ENCODE assay signal across 15 cellular contexts in genomic region chr16:86201746-86202145, GRCh38.
DNase-seq lines count a peak whose midpoint lies in the region; ATAC-seq and TF ChIP-seq lines count a peak whose summit lies in the region.
"Had no signal": no experiment of that assay in that cellular context is flagged by ENCODE, and none has a peak within 500 bp of the region (broad histone marks: within the 10 kb centered on the region; RNA-seq: fewer than 3 reads in every experiment).

No MANE protein-coding gene starts in this region.

- no TSS peak for BruUV-seq in IMR-90 (replicated peaks; lab: Mats Ljungman, UMichigan)

- H3K27me3 ChIP-seq in IMR-90 (ENCODE audit: control insufficient read depth, insufficient read depth, low read length) (no peaks in the 10 kb centered on the region), esophagus (ENCODE audit: control insufficient read depth in 1 of 2, insufficient read depth in 2 of 2, low read length in 2 of 2) (peaks cover 0 to 5% of the 10 kb centered on the region in 2 donors), muscle layer of colon (ENCODE audit: control insufficient read depth in 1 of 2, insufficient read depth in 2 of 2, low read length in 2 of 2) (no peaks in the 10 kb centered on the region), upper lobe of left lung (peaks cover 0 to 6% (median 0%) of the 10 kb centered on the region in 4 donors)

- WGBS in IMR-90 (ENCODE audit: extremely low coverage in 2 of 2, insufficient read length in 1 of 2), 2 experiments = no CpG with 5 or more reads among the region's 10 CpGs
- WGBS in esophagus, 2 donors = 48 to 62% methylated on average over 10 of the region's 10 CpGs
- 57 to 62% methylated on average over 7 to 10 of the region's 10 CpGs for WGBS in upper lobe of left lung, 2 donors

- no peak overlapping the region for H3K18ac ChIP-seq in IMR-90 (ENCODE audit: low read depth, low read length)

- H3K36me3 ChIP-seq in IMR-90 (ENCODE audit: control insufficient read depth, insufficient read depth, low read length) (no peaks in the 10 kb centered on the region), esophagus (ENCODE audit: control insufficient read depth in 2 of 2, insufficient read depth in 2 of 2, low read length in 1 of 2) (no peaks in the 10 kb centered on the region), muscle layer of colon (ENCODE audit: insufficient read depth, low read length) (no peaks in the 10 kb centered on the region), upper lobe of left lung (no peaks in the 10 kb centered on the region)

- CTCF ChIA-PET in IMR-90 (lab: Yijun Ruan, JAX) = no interaction called here

- peak overlapping the region; percentile 69; the same call in 1 of the 2 replicates for H3K4ac ChIP-seq in IMR-90 (ENCODE audit: low read depth, low read length)

- DNase-seq in IMR-90 (no peak), upper lobe of left lung (no peak), COLO668 (lab: John Stamatoyannopoulos, UW; ENCODE audit: unreplicated experiment) (no peak), SHP77 treated with DMSO at 0.1 percent for 48 hours (lab: John Stamatoyannopoulos, UW) (no peak)
- DNase-seq: NCI-H1105 treated with DMSO at 0.1 percent for 48 hours, NCI-H2029, NCI-H2171, NCI-H446 treated with DMSO at 0.1 percent for 48 hours, OCI-M1 had no signal

- no peak overlapping the region for H3K4me2 ChIP-seq in IMR-90 (ENCODE audit: low read depth, low read length)

- H2BK15ac ChIP-seq in IMR-90 (ENCODE audit: low read depth, low read length) = no peak overlapping the region; the same call in 2 of the 3 replicates

- no peak overlapping the region for H3K56ac ChIP-seq in IMR-90 (ENCODE audit: extremely low read depth, insufficient read depth, low read length)

- no peak overlapping the region for H2BK5ac ChIP-seq in IMR-90 (ENCODE audit: low read depth, low read length, poor library complexity, severe bottlenecking)

- no peak overlapping the region for H4K8ac ChIP-seq in IMR-90 (ENCODE audit: low read depth in 2 of 2, low read length in 2 of 2)

- H3K4me3 ChIP-seq in IMR-90 (ENCODE audit: insufficient read depth, low read depth, low read length) (no peak overlapping the region), esophagus (ENCODE audit: low read depth in 1 of 2, low read length in 2 of 2) (no peak overlapping the region), muscle layer of colon (ENCODE audit: low read depth in 1 of 2, low read length in 2 of 2) (no peak overlapping the region), upper lobe of left lung (no peak overlapping the region)

- H4K91ac ChIP-seq in IMR-90 (ENCODE audit: insufficient read depth, low read depth, low read length) = peak overlapping the region; percentile 46; the same call in 1 of the 2 replicates

- H3K79me1 ChIP-seq in IMR-90 (ENCODE audit: low read depth in 1 of 2, low read length in 2 of 2) = peaks cover 0 to 3% of the 10 kb centered on the region in 2 experiments; a peak in 1 of 4 replicates

- TF ChIP-seq POLR2A in IMR-90 (IDR thresholded peaks at IDR 0.05; ENCODE audit: low read depth, low read length) (no peak), upper lobe of left lung (IDR thresholded peaks at IDR 0.05) (no peak)

- H3K4me1 ChIP-seq in IMR-90 (ENCODE audit: control insufficient read depth, insufficient read depth, low read length) (peaks cover 15% of the 10 kb centered on the region), esophagus (ENCODE audit: control insufficient read depth in 2 of 2, insufficient read depth in 2 of 2, low read length in 1 of 2) (no peaks in the 10 kb centered on the region), muscle layer of colon (ENCODE audit: insufficient read depth, low read length) (peaks cover 22% of the 10 kb centered on the region), upper lobe of left lung (peaks cover 0 to 4% (median 1%) of the 10 kb centered on the region in 4 donors)

- peak overlapping the region; percentile 67 for H2BK120ac ChIP-seq in IMR-90 (ENCODE audit: low read depth, low read length)

- intact Hi-C loops in IMR-90 (cut with micrococcal nuclease) = no loop called here

- H4K20me1 ChIP-seq in IMR-90 (ENCODE audit: insufficient read depth, low read length) = no peaks in the 10 kb centered on the region

- TF ChIP-seq RAD21 in IMR-90 (IDR thresholded peaks at IDR 0.05; ENCODE audit: low read length) = no peak

- H3K9ac ChIP-seq in IMR-90 (ENCODE audit: low read depth, low read length) = no peak overlapping the region
- H3K9ac ChIP-seq in muscle layer of colon (ENCODE audit: low read length) = peak overlapping the region; percentile 69

- H3K9me1 ChIP-seq in IMR-90 (ENCODE audit: insufficient read depth, low read length) = no peaks in the 10 kb centered on the region

- no peak overlapping the region for H3K14ac ChIP-seq in IMR-90 (replicated peaks; ENCODE audit: low read depth, low read length)

- no peak overlapping the region for H3K27ac ChIP-seq in IMR-90 (ENCODE audit: insufficient read depth, low read length)
- peak overlapping the region; percentile 69 to 83 for H3K27ac ChIP-seq in esophagus (ENCODE audit: low read depth in 2 of 2, low read length in 1 of 2)
- H3K27ac ChIP-seq in muscle layer of colon (ENCODE audit: low read depth, low read length) = peak overlapping the region; percentile 84
- peak overlapping the region; percentile 71 to 89 (median 82) for H3K27ac ChIP-seq in upper lobe of left lung
- H3K27ac ChIP-seq: C4-2B, HL-60, RWPE1 had no signal

- H2AFZ ChIP-seq in IMR-90 (replicated peaks; ENCODE audit: low read length, poor library complexity) = no peak overlapping the region

- H2AK9ac ChIP-seq in IMR-90 (replicated peaks; ENCODE audit: low read depth, low read length, poor library complexity) = no peak overlapping the region

- H3K9me3 ChIP-seq in IMR-90 (ENCODE audit: control insufficient read depth, insufficient read depth, low read length) (no peaks in the 10 kb centered on the region), esophagus (ENCODE audit: control insufficient read depth in 2 of 2, insufficient read depth in 1 of 2, low read depth in 1 of 2, low read length in 1 of 2) (peaks cover 0 to 2% of the 10 kb centered on the region in 2 donors), muscle layer of colon (ENCODE audit: low read length) (no peaks in the 10 kb centered on the region), upper lobe of left lung (no peaks in the 10 kb centered on the region)

- no peak for ATAC-seq in IMR-90 (ENCODE audit: low read depth)
- no peak for ATAC-seq in upper lobe of left lung (ENCODE audit: low FRiP score in 2 of 2)
- no peak for ATAC-seq in GM18873 (IDR thresholded peaks at IDR 0.05; ENCODE audit: low FRiP score, unreplicated experiment)

- H3K23ac ChIP-seq in IMR-90 (ENCODE audit: low read depth, low read length) = no peak overlapping the region

- H4K5ac ChIP-seq in IMR-90 (ENCODE audit: low read depth, low read length) = no peak overlapping the region

- peak overlapping the region; percentile 84; the same call in 1 of the 2 replicates for H2AK5ac ChIP-seq in IMR-90 (ENCODE audit: low read depth, low read length)

- dilution Hi-C loops in IMR-90 (cut with HindIII; ENCODE audit: low sequenced_read_pairs, unreplicated experiment) = no loop called here

- no peak for TF ChIP-seq EP300 in upper lobe of left lung (IDR thresholded peaks at IDR 0.05)

- POLR2A ChIA-PET in IMR-90 (lab: Charles Lee; ENCODE audit: unreplicated experiment) = interaction anchor here (0.7 kb wide), 1 partner anchor 853 kb away, joined by 3 read pairs; no protein-coding TSS in a partner anchor

- TF ChIP-seq CTCF in IMR-90 (conservative IDR thresholded peaks at IDR 0.05; ENCODE audit: low read depth, low read length) (no peak), upper lobe of left lung (IDR thresholded peaks at IDR 0.05) (no peak)

- in situ Hi-C loops in IMR-90 (cut with MboI; ENCODE audit: low sequenced_read_pairs) = no loop called here

- H2BK20ac ChIP-seq in IMR-90 (ENCODE audit: low read depth, low read length) = peak overlapping the region; percentile 17; the same call in 1 of the 2 replicates

TF ChIP-seq in IMR-90, 13 proteins besides CTCF, POLR2A, EP300 and RAD21:
- TF ChIP-seq MXI1 (IDR thresholded peaks at IDR 0.05; ENCODE audit: borderline replicate concordance, low read depth, low read length) (no peak), FOS (IDR thresholded peaks at IDR 0.05; ENCODE audit: low read depth, low read length) (no peak), CEBPB (IDR thresholded peaks at IDR 0.05; ENCODE audit: low read depth, low read length) (no peak), SMC3 (IDR thresholded peaks at IDR 0.05; ENCODE audit: low read depth, low read length) (no peak), MAFK (IDR thresholded peaks at IDR 0.05; ENCODE audit: low read depth, low read length) (no peak), USF2 (IDR thresholded peaks at IDR 0.05; ENCODE audit: low read depth, low read length) (no peak), CHD1 (IDR thresholded peaks at IDR 0.05; ENCODE audit: low read depth, low read length) (no peak), NFE2L2 (IDR thresholded peaks at IDR 0.05; ENCODE audit: low read depth, low read length) (no peak), RFX5 (IDR thresholded peaks at IDR 0.05; ENCODE audit: low read depth, low read length) (no peak), RCOR1 (IDR thresholded peaks at IDR 0.05; ENCODE audit: insufficient replicate concordance, low read length) (no peak), ELK1 (IDR thresholded peaks at IDR 0.05; ENCODE audit: borderline replicate concordance, low read depth, low read length) (no peak), BHLHE40 (IDR thresholded peaks at IDR 0.05; ENCODE audit: low read depth, low read length) (no peak), MAZ (IDR thresholded peaks at IDR 0.05; ENCODE audit: borderline replicate concordance, low read depth, low read length) (no peak)
